Comparison of ENCODE assay signal across 24 cellular contexts in genomic region chr7:117896339-117896738, GRCh38. TPM values are rescaled to one million over a fixed set of nuclear protein-coding genes. Genes with fewer than 3 reads are reported as not detected.
"Had no signal": no experiment of that assay in that cellular context is flagged by ENCODE, and none has a peak within 500 bp of the region (broad histone marks: within the 10 kb centered on the region; RNA-seq: fewer than 3 reads in every experiment).

No MANE protein-coding gene starts in this region.

- H3K4me2 ChIP-seq: hepatocyte had no signal

- H2AFZ ChIP-seq: hepatocyte had no signal

- H3K4me1 ChIP-seq: colonic mucosa, gastroesophageal sphincter, right lobe of liver had no signal

- H3K27me3 ChIP-seq: colonic mucosa, gastroesophageal sphincter, hepatocyte, neutrophil, ovary, right lobe of liver, transverse colon had no signal

- FAIRE-seq: endometrium had no signal

- H3K4me3 ChIP-seq: colonic mucosa, gastroesophageal sphincter, hepatocyte, mucosa of descending colon, ovary, right lobe of liver, transverse colon had no signal

- H3K36me3 ChIP-seq: colonic mucosa, gastroesophageal sphincter, neutrophil, ovary, right lobe of liver, transverse colon had no signal

- DNase-seq: activated B cell treated with CpG ODN at 0.5 μM for 24 hours; activated CD4-positive, alpha-beta T cell treated with anti-CD3 and anti-CD28 coated beads, Interleukin-2, amount 50 U/mL, for 1 hour; activated CD8-positive, alpha-beta T cell treated with anti-CD3 and anti-CD28 coated beads for 36 hours; activated T-cell treated with anti-CD3 and anti-CD28 coated beads, Interleukin-2, amount 50 U/mL, for 4 hours; anterior cingulate cortex; cerebellar nuclear complex; colonic mucosa; effector CD8-positive, alpha-beta T cell; erythroblast; islet precursor cell; left ventricle myocardium superior; mucosa of descending colon; ovary; right lobe of liver; stimulated activated CD4-positive, alpha-beta T cell treated with anti-CD3 and anti-CD28 coated beads, Interleukin-2, amount 100 ng/mL, for 48 hours; stimulated activated naive CD4-positive, alpha-beta T cell treated with Interleukin-2 at 50 U/mL for 16 hours; transverse colon had no signal

- H3K27ac ChIP-seq: colonic mucosa, gastroesophageal sphincter, hepatocyte, neutrophil, ovary, right lobe of liver, transverse colon had no signal

- ATAC-seq: activated CD8-positive, alpha-beta T cell treated with anti-CD3 and anti-CD28 coated beads for 36 hours; activated T-cell treated with anti-CD3 and anti-CD28 coated beads, Interleukin-2, amount 50 U/mL, for 4 hours; activated T-helper 17 cell treated with anti-CD3 and anti-CD28 coated beads, Interleukin-2, amount 50 U/mL, for 72 hours; gastroesophageal sphincter; left ventricle myocardium superior; mucosa of descending colon; natural killer cell treated with Interleukin-12 subunit alpha and Interleukin-12 subunit beta and Interleukin-15 and Interleukin-18, amount 100 ng/mL, for 72 hours; right lobe of liver had no signal

- H3K9me3 ChIP-seq: colonic mucosa, gastroesophageal sphincter, mucosa of descending colon, neutrophil, ovary, right lobe of liver, transverse colon had no signal

RNA-seq across cellular contexts. Expression of gene CTTNBP2, which starts 23.1 kb away (rescaled TPM):
- total RNA-seq: activated CD8-positive, alpha-beta T cell treated with anti-CD3 and anti-CD28 coated beads for 36 hours; lung microvascular endothelial cell had no signal
